ENCODE assay signal across 19 cellular contexts in genomic region chr18:56044239-56044638, GRCh38.
DNase-seq lines count a peak whose midpoint lies in the region.
"Had no signal": no experiment of that assay in that cellular context is flagged by ENCODE, and none has a peak within 500 bp of the region (broad histone marks: within the 10 kb centered on the region; RNA-seq: fewer than 3 reads in every experiment).

No MANE protein-coding gene starts in this region.

- peak overlapping the region; percentile 98 for H3K27ac ChIP-seq in cingulate gyrus (ENCODE audit: low read depth, low read length)
- H3K27ac ChIP-seq: 22Rv1, HL-60 had no signal

- DNase-seq in Ammon's horn (ENCODE audit: low spot score) (peak; percentile 23), medulla oblongata (ENCODE audit: extremely low spot score) (peak; percentile 46), putamen (ENCODE audit: low spot score) (peak; percentile 36), NCI-H1092 (lab: John Stamatoyannopoulos, UW) (no peak), HUDEP-2 (lab: John Stamatoyannopoulos, UW; ENCODE audit: unreplicated experiment in 76 of 76) (no peak), GDM1 (lab: John Stamatoyannopoulos, UW) (no peak)
- no peak for DNase-seq in activated CD4-positive, alpha-beta T cell treated with anti-CD3 and anti-CD28 coated beads, Interleukin-2, amount 50 U/mL, for 1 hour
- DNase-seq: ACHN, DMS153, DND-41, NCI-H1092 treated with DMSO at 0.1 percent for 48 hours, NCI-H1436, NCI-H187, NCI-H2107, NCI-H524, NCI-H774 had no signal

Comparison
In these comparisons a context has a peak if more than half of its experiments do, and no peak if none do; other contexts are left out.
1. DNase-seq: peak in Ammon's horn (single experiment), medulla oblongata (single experiment) and putamen (single experiment); none in activated CD4-positive, alpha-beta T cell treated with anti-CD3 and anti-CD28 coated beads, Interleukin-2, amount 50 U/mL, for 1 hour (single experiment), NCI-H1092 (single experiment), HUDEP-2 (0 of 76) and GDM1 (single experiment).